2 cellular contexts compared by ENCODE assay signal in the genomic region with DNA sequence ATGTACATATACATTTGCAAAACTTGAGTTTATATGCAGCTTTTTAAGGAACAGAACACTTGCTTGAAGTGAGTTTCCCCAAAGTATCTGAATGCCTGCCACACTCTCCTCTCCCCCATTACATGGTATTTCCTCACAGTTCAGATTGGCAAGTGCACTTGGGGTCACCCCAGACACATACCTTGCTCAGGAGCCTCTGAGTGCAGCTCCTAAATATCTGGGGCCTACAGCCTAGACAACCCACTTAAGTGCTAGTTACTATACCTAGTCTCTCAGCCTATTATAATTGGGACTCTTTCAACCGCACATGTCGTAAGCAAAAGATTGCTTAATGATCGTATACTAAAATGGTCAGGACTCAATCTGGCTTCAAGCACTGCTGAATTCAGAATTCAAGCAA.
TF ChIP-seq lines count a peak whose summit lies in the region.

No MANE protein-coding gene starts in this region.

TF ChIP-seq in liver, 16 proteins besides CTCF, POLR2A, EP300 and RAD21:
- TF ChIP-seq RXRA (IDR thresholded peaks at IDR 0.05) = peak; percentile 22 to 63
- peak; percentile 27 to 48 for TF ChIP-seq HNF4A (conservative IDR thresholded peaks at IDR 0.05)
- TF ChIP-seq YY1 (IDR thresholded peaks at IDR 0.05) = peak; percentile 39
- TF ChIP-seq SP1 (IDR thresholded peaks at IDR 0.05) = no peak
- TF ChIP-seq, protein P1, sequence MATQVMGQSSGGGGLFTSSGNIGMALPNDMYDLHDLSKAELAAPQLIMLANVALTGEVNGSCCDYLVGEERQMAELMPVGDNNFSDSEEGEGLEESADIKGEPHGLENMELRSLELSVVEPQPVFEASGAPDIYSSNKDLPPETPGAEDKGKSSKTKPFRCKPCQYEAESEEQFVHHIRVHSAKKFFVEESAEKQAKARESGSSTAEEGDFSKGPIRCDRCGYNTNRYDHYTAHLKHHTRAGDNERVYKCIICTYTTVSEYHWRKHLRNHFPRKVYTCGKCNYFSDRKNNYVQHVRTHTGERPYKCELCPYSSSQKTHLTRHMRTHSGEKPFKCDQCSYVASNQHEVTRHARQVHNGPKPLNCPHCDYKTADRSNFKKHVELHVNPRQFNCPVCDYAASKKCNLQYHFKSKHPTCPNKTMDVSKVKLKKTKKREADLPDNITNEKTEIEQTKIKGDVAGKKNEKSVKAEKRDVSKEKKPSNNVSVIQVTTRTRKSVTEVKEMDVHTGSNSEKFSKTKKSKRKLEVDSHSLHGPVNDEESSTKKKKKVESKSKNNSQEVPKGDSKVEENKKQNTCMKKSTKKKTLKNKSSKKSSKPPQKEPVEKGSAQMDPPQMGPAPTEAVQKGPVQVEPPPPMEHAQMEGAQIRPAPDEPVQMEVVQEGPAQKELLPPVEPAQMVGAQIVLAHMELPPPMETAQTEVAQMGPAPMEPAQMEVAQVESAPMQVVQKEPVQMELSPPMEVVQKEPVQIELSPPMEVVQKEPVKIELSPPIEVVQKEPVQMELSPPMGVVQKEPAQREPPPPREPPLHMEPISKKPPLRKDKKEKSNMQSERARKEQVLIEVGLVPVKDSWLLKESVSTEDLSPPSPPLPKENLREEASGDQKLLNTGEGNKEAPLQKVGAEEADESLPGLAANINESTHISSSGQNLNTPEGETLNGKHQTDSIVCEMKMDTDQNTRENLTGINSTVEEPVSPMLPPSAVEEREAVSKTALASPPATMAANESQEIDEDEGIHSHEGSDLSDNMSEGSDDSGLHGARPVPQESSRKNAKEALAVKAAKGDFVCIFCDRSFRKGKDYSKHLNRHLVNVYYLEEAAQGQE (IDR thresholded peaks at IDR 0.05) = no peak
- TF ChIP-seq NR2F2 (IDR thresholded peaks at IDR 0.05) = no peak
- no peak for TF ChIP-seq HNF4G (IDR thresholded peaks at IDR 0.05)

TF ChIP-seq in HepG2, 621 proteins besides CTCF, POLR2A, EP300 and RAD21:
- TF ChIP-seq AHR (CRISPR knock-in tag; IDR thresholded peaks at IDR 0.05) = no peak
- no peak for TF ChIP-seq SP140L (CRISPR knock-in tag; IDR thresholded peaks at IDR 0.05; ENCODE audit: borderline replicate concordance)
- TF ChIP-seq ZNF674 (CRISPR knock-in tag; IDR thresholded peaks at IDR 0.05; ENCODE audit: low read depth) = no peak
- TF ChIP-seq ZFX (CRISPR knock-in tag; IDR thresholded peaks at IDR 0.05; ENCODE audit: low read depth) = no peak
- TF ChIP-seq KMT2A (CRISPR knock-in tag; IDR thresholded peaks at IDR 0.05) = no peak
- no peak for TF ChIP-seq ZNF672 (CRISPR knock-in tag; IDR thresholded peaks at IDR 0.05)
- TF ChIP-seq ZC3H13 (CRISPR knock-in tag; IDR thresholded peaks at IDR 0.05) = no peak
- TF ChIP-seq FOXP1 (IDR thresholded peaks at IDR 0.05) = no peak
- TF ChIP-seq FOXP1 (CRISPR knock-in tag; IDR thresholded peaks at IDR 0.05) = no peak
- no peak for TF ChIP-seq ZNF20 (CRISPR knock-in tag; IDR thresholded peaks at IDR 0.05)
- TF ChIP-seq NAIF1 (CRISPR knock-in tag; IDR thresholded peaks at IDR 0.05; ENCODE audit: borderline replicate concordance) = no peak
- TF ChIP-seq, protein P2, sequence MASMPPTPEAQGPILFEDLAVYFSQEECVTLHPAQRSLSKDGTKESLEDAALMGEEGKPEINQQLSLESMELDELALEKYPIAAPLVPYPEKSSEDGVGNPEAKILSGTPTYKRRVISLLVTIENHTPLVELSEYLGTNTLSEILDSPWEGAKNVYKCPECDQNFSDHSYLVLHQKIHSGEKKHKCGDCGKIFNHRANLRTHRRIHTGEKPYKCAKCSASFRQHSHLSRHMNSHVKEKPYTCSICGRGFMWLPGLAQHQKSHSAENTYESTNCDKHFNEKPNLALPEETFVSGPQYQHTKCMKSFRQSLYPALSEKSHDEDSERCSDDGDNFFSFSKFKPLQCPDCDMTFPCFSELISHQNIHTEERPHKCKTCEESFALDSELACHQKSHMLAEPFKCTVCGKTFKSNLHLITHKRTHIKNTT (CRISPR knock-in tag; IDR thresholded peaks at IDR 0.05) = no peak
- TF ChIP-seq ZNF792 (CRISPR knock-in tag; IDR thresholded peaks at IDR 0.05) = no peak
TF ChIP-seq in HepG2: peak in this region for 0.
